ENCODE assay signal across 8 cellular contexts in the genomic region with DNA sequence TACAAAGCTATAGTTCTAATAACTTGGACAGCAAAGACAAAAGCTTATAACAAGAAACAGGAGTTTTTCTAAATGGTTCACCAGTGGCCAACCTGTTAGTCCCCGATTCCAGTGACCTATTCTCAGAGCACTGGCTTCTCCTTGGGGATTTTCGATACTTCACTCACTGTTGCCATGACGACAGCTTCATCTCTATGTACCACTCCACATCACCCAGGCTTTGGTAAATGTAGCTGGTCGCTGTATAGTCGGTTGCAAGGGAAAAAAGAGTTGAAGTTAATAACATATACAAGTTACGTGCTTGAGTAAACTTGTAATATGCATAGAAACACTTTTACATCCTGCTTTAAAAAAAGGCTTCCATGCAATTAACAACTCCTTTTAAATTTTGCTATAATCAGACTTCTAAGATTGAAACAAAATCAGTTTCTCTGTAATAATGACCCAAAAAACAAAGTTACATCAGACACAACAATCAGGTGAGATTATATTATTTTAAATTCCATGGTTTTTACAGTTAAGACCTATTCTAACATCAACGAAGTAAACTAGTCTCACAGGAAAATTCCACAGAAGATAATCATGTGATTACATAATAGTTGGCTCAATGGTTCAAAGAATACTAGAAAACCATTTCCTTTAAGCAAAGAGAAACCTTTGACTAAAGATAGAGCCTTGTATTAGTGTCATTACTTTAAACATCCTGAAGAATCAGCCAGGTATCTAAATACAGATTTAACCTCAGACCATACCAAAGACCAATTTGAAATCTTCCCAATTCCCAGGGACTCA. TPM values are rescaled to one million over a fixed set of nuclear protein-coding genes. Genes with fewer than 3 reads are reported as not detected.
DNase-seq lines count a peak whose midpoint lies in the region; ATAC-seq and TF ChIP-seq lines count a peak whose summit lies in the region.

No MANE protein-coding gene starts in this region.

- DNase-seq in M059J (ENCODE audit: low read depth) = peak; percentile 50
- no peak for DNase-seq in central memory CD8-positive, alpha-beta T cell (ENCODE audit: low spot score in 2 of 2)
- DNase-seq in natural killer cell treated with Interleukin-12 subunit alpha and Interleukin-12 subunit beta and Interleukin-15 and Interleukin-18, amount 100 ng/mL, for 72 hours (ENCODE audit: low spot score) = no peak
- no peak for DNase-seq in GOT3 (lab: John Stamatoyannopoulos, UW)
- no peak for DNase-seq in upper lobe of left lung

- peaks cover 58% of the 10 kb centered on the region for H3K4me1 ChIP-seq in DOHH2 (ENCODE audit: control insufficient read depth, low read length)
- H3K4me1 ChIP-seq in upper lobe of left lung = peaks cover 63 to 74% (median 68%) of the 10 kb centered on the region in 4 donors

- no peak for TF ChIP-seq POLR2A in upper lobe of left lung (IDR thresholded peaks at IDR 0.05)

- H3K9me2 ChIP-seq in DOHH2 (replicated peaks; ENCODE audit: control insufficient read depth, low read length) = no peaks in the 10 kb centered on the region

- peaks cover 56% of the 10 kb centered on the region for H4K20me1 ChIP-seq in DOHH2 (ENCODE audit: control insufficient read depth, insufficient read depth, low read depth, low read length)

- no peak for ATAC-seq in central memory CD8-positive, alpha-beta T cell (replicated peaks; ENCODE audit: extremely low read depth, poor library complexity, severe bottlenecking)
- no peak for ATAC-seq in natural killer cell treated with Interleukin-12 subunit alpha and Interleukin-12 subunit beta and Interleukin-15 and Interleukin-18, amount 100 ng/mL, for 72 hours
- no peak for ATAC-seq in GM18502 (IDR thresholded peaks at IDR 0.05; ENCODE audit: poor library complexity, unreplicated experiment)
- ATAC-seq in HG03175 (IDR thresholded peaks at IDR 0.05; ENCODE audit: unreplicated experiment) = no peak
- ATAC-seq in upper lobe of left lung (ENCODE audit: low FRiP score in 2 of 2) = no peak

- H3K27me3 ChIP-seq in DOHH2 (ENCODE audit: control insufficient read depth, low read length) (no peaks in the 10 kb centered on the region), upper lobe of left lung (no peaks in the 10 kb centered on the region)

- peaks cover 52% of the 10 kb centered on the region for H3F3A ChIP-seq in DOHH2 (ENCODE audit: control insufficient read depth, insufficient read depth)

- TF ChIP-seq CTCF in DOHH2 (IDR thresholded peaks at IDR 0.05; ENCODE audit: low read depth, low read length, poor library complexity, severe bottlenecking) (no peak), upper lobe of left lung (IDR thresholded peaks at IDR 0.05) (no peak)

- peaks cover 87% of the 10 kb centered on the region for H3K36me3 Mint-ChIP-seq in central memory CD8-positive, alpha-beta T cell (ENCODE audit: insufficient read depth)
- peaks cover 63% of the 10 kb centered on the region for H3K36me3 Mint-ChIP-seq in natural killer cell treated with Interleukin-12 subunit alpha and Interleukin-12 subunit beta and Interleukin-15 and Interleukin-18, amount 100 ng/mL, for 72 hours

- WGBS in upper lobe of left lung, 2 donors = 44 to 49% methylated on average over 7 of the region's 7 CpGs

- H3K79me2 ChIP-seq in DOHH2 (ENCODE audit: control insufficient read depth, low read length) = peaks cover 94% of the 10 kb centered on the region

- peaks cover 62% of the 10 kb centered on the region for H3K4me1 Mint-ChIP-seq in central memory CD8-positive, alpha-beta T cell
- peaks cover 51 to 69% of the 10 kb centered on the region in 2 donors for H3K4me1 Mint-ChIP-seq in natural killer cell treated with Interleukin-12 subunit alpha and Interleukin-12 subunit beta and Interleukin-15 and Interleukin-18, amount 100 ng/mL, for 72 hours (ENCODE audit: low read depth in 2 of 2)

- no peaks in the 10 kb centered on the region for H3K27me3 Mint-ChIP-seq in central memory CD8-positive, alpha-beta T cell
- H3K27me3 Mint-ChIP-seq in natural killer cell treated with Interleukin-12 subunit alpha and Interleukin-12 subunit beta and Interleukin-15 and Interleukin-18, amount 100 ng/mL, for 72 hours = no peaks in the 10 kb centered on the region

- peak overlapping the region; percentile 64 for H3K4me2 ChIP-seq in DOHH2 (ENCODE audit: low read length)

- no peak for TF ChIP-seq EP300 in upper lobe of left lung (IDR thresholded peaks at IDR 0.05)

- no peaks in the 10 kb centered on the region for H3K9me3 Mint-ChIP-seq in central memory CD8-positive, alpha-beta T cell
- no peaks in the 10 kb centered on the region for H3K9me3 Mint-ChIP-seq in natural killer cell treated with Interleukin-12 subunit alpha and Interleukin-12 subunit beta and Interleukin-15 and Interleukin-18, amount 100 ng/mL, for 72 hours

- peak overlapping the region; percentile 97 for H3K27ac Mint-ChIP-seq in central memory CD8-positive, alpha-beta T cell (ENCODE audit: low read depth)
- H3K27ac Mint-ChIP-seq in natural killer cell treated with Interleukin-12 subunit alpha and Interleukin-12 subunit beta and Interleukin-15 and Interleukin-18, amount 100 ng/mL, for 72 hours = peak overlapping the region; percentile 99

- H3K9me3 ChIP-seq in DOHH2 (ENCODE audit: control insufficient read depth, insufficient read depth, low read length) (no peaks in the 10 kb centered on the region), upper lobe of left lung (no peaks in the 10 kb centered on the region)

- H3K4me3 Mint-ChIP-seq in central memory CD8-positive, alpha-beta T cell = peak overlapping the region; percentile 91
- peak overlapping the region; percentile 93 for H3K4me3 Mint-ChIP-seq in natural killer cell treated with Interleukin-12 subunit alpha and Interleukin-12 subunit beta and Interleukin-15 and Interleukin-18, amount 100 ng/mL, for 72 hours

- no peak overlapping the region for H3K27ac ChIP-seq in DOHH2 (ENCODE audit: low read depth, low read length)
- H3K27ac ChIP-seq in upper lobe of left lung = peak overlapping the region in 2 of 4 donors; percentile 7 to 99

- peak overlapping the region; percentile 96 for H3K4me3 ChIP-seq in DOHH2 (ENCODE audit: low read length)
- peak overlapping the region in 2 of 4 donors; percentile 4 to 86 for H3K4me3 ChIP-seq in upper lobe of left lung

- H3K36me3 ChIP-seq in DOHH2 (ENCODE audit: control insufficient read depth, low read length) (peaks cover 84% of the 10 kb centered on the region), upper lobe of left lung (peaks cover 32 to 67% (median 42%) of the 10 kb centered on the region in 4 donors)

RNA-seq across cellular contexts. Expression of gene CCNL1, which starts 2.9 kb away (rescaled TPM):
- total RNA-seq in M059J (2014; rRNA removed; shearing (Covaris generic)) = 62.9 and 66.2 TPM in 2 replicates
- total RNA-seq in natural killer cell treated with Interleukin-12 subunit alpha and Interleukin-12 subunit beta and Interleukin-15 and Interleukin-18, amount 100 ng/mL, for 72 hours = 100 to 1,000 TPM; 303 to 324 TPM
- total RNA-seq in upper lobe of left lung = 100 to 1,000 TPM; 118 to 344 (median 246) TPM
